27 cellular contexts compared by ENCODE assay signal in the genomic region with DNA sequence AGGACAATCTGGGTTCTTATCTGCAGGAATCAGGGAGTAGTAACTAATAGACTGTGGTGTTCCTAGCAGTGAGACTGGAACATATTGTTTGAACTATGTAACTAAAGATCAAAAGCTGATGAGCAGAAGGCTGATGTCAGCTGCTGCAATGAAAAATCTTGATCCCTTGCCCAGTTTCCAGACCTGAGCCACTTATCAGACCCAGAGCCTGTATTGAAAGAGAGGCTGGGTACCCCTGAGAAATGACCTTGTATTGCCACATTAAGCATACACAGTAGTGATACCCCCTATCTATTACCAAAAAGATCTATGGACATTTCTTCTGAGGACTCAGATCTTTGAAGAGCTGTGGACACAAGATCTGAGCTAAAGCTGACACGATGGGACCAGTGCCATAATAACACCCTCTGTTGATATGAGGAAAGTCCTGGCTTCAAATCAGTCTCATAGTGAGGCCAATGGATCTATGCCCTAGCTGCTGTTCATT.
A peak's percentile ranks its signal among the peaks of the same experiment; 100 is the strongest.
DNase-seq lines count a peak whose midpoint lies in the region; ATAC-seq and TF ChIP-seq lines count a peak whose summit lies in the region.
"Had no signal": no experiment of that assay in that cellular context is flagged by ENCODE, and none has a peak within 500 bp of the region (broad histone marks: within the 10 kb centered on the region; RNA-seq: fewer than 3 reads in every experiment).

No MANE protein-coding gene starts in this region.

- no peaks in the 10 kb centered on the region for H3K36me3 ChIP-seq in HCT116 (ENCODE audit: control insufficient read depth in 1 of 2, insufficient read depth in 2 of 2, low read length in 2 of 2)
- no peaks in the 10 kb centered on the region for H3K36me3 ChIP-seq in sigmoid colon
- H3K36me3 ChIP-seq: adrenal gland, brain microvascular endothelial cell had no signal

- CTCF ChIA-PET in HCT116 (lab: Charles Lee), result no interaction called here

- no peak overlapping the region for H3K4me2 ChIP-seq in HCT116 (ENCODE audit: low read length)

- no peak overlapping the region for H3K27ac Mint-ChIP-seq in activated T-helper 2 cell treated with anti-CD3 and anti-CD28 coated beads, Interferon-gamma antibody, Interleukin-2, Interleukin-4, amounts not matched to agents 10 μg/mL and 5 μg/mL and 100 μg/mL, durations not matched to agents 14 hours and 24 hours and 36 hours
- H3K27ac Mint-ChIP-seq: activated CD4-positive, alpha-beta T cell treated with anti-CD3 and anti-CD28 coated beads, Interleukin-2, amount 10 ng/mL, durations not matched to agents 7 days and 5 days; activated CD8-positive, alpha-beta memory T cell treated with anti-CD3 and anti-CD28 coated beads, Interleukin-2, amount 10 ng/mL, durations not matched to agents 7 days and 5 days; activated naive CD4-positive, alpha-beta T cell treated with anti-CD3 and anti-CD28 coated beads for 36 hours; CD14-positive monocyte had no signal

- H2AFZ ChIP-seq in HCT116 (ENCODE audit: low read depth, low read length, poor library complexity, severe bottlenecking), result no peak overlapping the region
- H2AFZ ChIP-seq: PC-9 had no signal

- H3K4me1 Mint-ChIP-seq in activated T-helper 2 cell treated with anti-CD3 and anti-CD28 coated beads, Interferon-gamma antibody, Interleukin-2, Interleukin-4, amounts not matched to agents 10 μg/mL and 5 μg/mL and 100 μg/mL, durations not matched to agents 14 hours and 24 hours and 36 hours (ENCODE audit: low read depth), result no peaks in the 10 kb centered on the region
- H3K4me1 Mint-ChIP-seq: activated CD4-positive, alpha-beta T cell treated with anti-CD3 and anti-CD28 coated beads, Interleukin-2, amount 10 ng/mL, durations not matched to agents 7 days and 5 days; activated CD8-positive, alpha-beta memory T cell treated with anti-CD3 and anti-CD28 coated beads, Interleukin-2, amount 10 ng/mL, durations not matched to agents 7 days and 5 days; CD14-positive monocyte had no signal

- no peaks in the 10 kb centered on the region for H3K9me2 ChIP-seq in HCT116 (ENCODE audit: insufficient read depth)

- POLR2A ChIA-PET in HCT116 (lab: Charles Lee), result no interaction called here

- H4K20me1 ChIP-seq in HCT116 (ENCODE audit: insufficient read depth), result no peaks in the 10 kb centered on the region; the same call in 1 of the 2 replicates

- no peak overlapping the region for H3K27ac ChIP-seq in HCT116 (ENCODE audit: low read depth, low read length)
- H3K27ac ChIP-seq in sigmoid colon, result peak overlapping the region; percentile 5 to 78 (median 71)
- H3K27ac ChIP-seq: brain microvascular endothelial cell, PC-9, skin epidermis had no signal

- no peak for TF ChIP-seq EP300 in sigmoid colon (IDR thresholded peaks at IDR 0.05)

- no peak overlapping the region for H3K9ac ChIP-seq in HCT116 (ENCODE audit: low read length)

- H3K9me3 ChIP-seq in HCT116 (ENCODE audit: control insufficient read depth in 1 of 2, insufficient read depth in 1 of 2, low read depth in 1 of 2, low read length in 2 of 2) (no peaks in the 10 kb centered on the region), sigmoid colon (no peaks in the 10 kb centered on the region)
- H3K9me3 ChIP-seq: adrenal gland had no signal

- TF ChIP-seq POLR2A in HCT116 (IDR thresholded peaks at IDR 0.05; ENCODE audit: borderline replicate concordance, extremely low read depth, insufficient read depth, insufficient read length) (no peak), sigmoid colon (IDR thresholded peaks at IDR 0.05) (no peak)

- no peak for TF ChIP-seq RAD21 in HCT116 (IDR thresholded peaks at IDR 0.05; ENCODE audit: low read depth)

- H3K27me3 ChIP-seq in HCT116 (ENCODE audit: insufficient read depth, low read length), result peaks cover 41% of the 10 kb centered on the region
- no peaks in the 10 kb centered on the region for H3K27me3 ChIP-seq in sigmoid colon
- H3K27me3 ChIP-seq: adrenal gland, brain microvascular endothelial cell had no signal

- WGBS in sigmoid colon, 2 donors, result 85 to 90% methylated on average over 1 of the region's 1 CpG

- intact Hi-C loops in HCT116 (cut with micrococcal nuclease) (no loop called here), left ventricle myocardium superior (cut with micrococcal nuclease) (no loop called here), sigmoid colon (cut with DNase I) (no loop called here)
- intact Hi-C loops in activated T-helper 2 cell treated with anti-CD3 and anti-CD28 coated beads, Interferon-gamma antibody, Interleukin-2, Interleukin-4, amounts not matched to agents 10 μg/mL and 5 μg/mL and 100 μg/mL, durations not matched to agents 14 hours and 24 hours and 36 hours (cut with micrococcal nuclease), result no loop called here

- BruUV-seq in HCT116 (replicated peaks; lab: Mats Ljungman, UMichigan), result no TSS peak

- no peaks in the 10 kb centered on the region for H3K79me2 ChIP-seq in HCT116 (ENCODE audit: insufficient read depth, low read length)

- no peaks in the 10 kb centered on the region for H3K9me3 Mint-ChIP-seq in activated T-helper 2 cell treated with anti-CD3 and anti-CD28 coated beads, Interferon-gamma antibody, Interleukin-2, Interleukin-4, amounts not matched to agents 10 μg/mL and 5 μg/mL and 100 μg/mL, durations not matched to agents 14 hours and 24 hours and 36 hours
- H3K9me3 Mint-ChIP-seq: activated CD4-positive, alpha-beta T cell treated with anti-CD3 and anti-CD28 coated beads, Interleukin-2, amount 10 ng/mL, durations not matched to agents 7 days and 5 days; activated naive CD4-positive, alpha-beta T cell treated with anti-CD3 and anti-CD28 coated beads for 36 hours had no signal

- no peaks in the 10 kb centered on the region for H3K36me3 Mint-ChIP-seq in activated T-helper 2 cell treated with anti-CD3 and anti-CD28 coated beads, Interferon-gamma antibody, Interleukin-2, Interleukin-4, amounts not matched to agents 10 μg/mL and 5 μg/mL and 100 μg/mL, durations not matched to agents 14 hours and 24 hours and 36 hours (ENCODE audit: low read depth)
- H3K36me3 Mint-ChIP-seq: activated CD8-positive, alpha-beta memory T cell treated with anti-CD3 and anti-CD28 coated beads, Interleukin-2, amount 10 ng/mL, durations not matched to agents 7 days and 5 days; CD14-positive monocyte had no signal

- TF ChIP-seq CTCF in HCT116 (IDR thresholded peaks at IDR 0.05 in 2 of 3, conservative IDR thresholded peaks at IDR 0.05 in 1 of 3; ENCODE audit: borderline replicate concordance in 1 of 3, insufficient read depth in 1 of 3, low read depth in 2 of 3, low read length in 2 of 3) (no peak), sigmoid colon (IDR thresholded peaks at IDR 0.05) (no peak)

- ATAC-seq in HCT116, result no peak
- ATAC-seq in left ventricle myocardium superior, result peak; percentile 66
- ATAC-seq in GM18909 (IDR thresholded peaks at IDR 0.05; ENCODE audit: poor library complexity, unreplicated experiment), result no peak
- ATAC-seq: activated CD8-positive, alpha-beta memory T cell treated with anti-CD3 and anti-CD28 coated beads, Interleukin-2, amount 10 ng/mL, durations not matched to agents 7 days and 5 days; GM12878 had no signal

- RAD21 ChIA-PET in HCT116 (lab: Charles Lee; ENCODE audit: low non-redundant PET in 1 of 2, low total read pairs in 2 of 2, uncharacterized antibody in 2 of 2, unreplicated experiment in 2 of 2), result no interaction called here

- no peak overlapping the region for H3K4me3 ChIP-seq in HCT116 (replicated peaks in 1 of 2; ENCODE audit: low read depth in 1 of 2, low read length in 2 of 2)
- no peak overlapping the region for H3K4me3 ChIP-seq in sigmoid colon
- H3K4me3 ChIP-seq: adrenal gland, GM12878, PC-9, skin epidermis had no signal

- H3K27me3 Mint-ChIP-seq in activated T-helper 2 cell treated with anti-CD3 and anti-CD28 coated beads, Interferon-gamma antibody, Interleukin-2, Interleukin-4, amounts not matched to agents 10 μg/mL and 5 μg/mL and 100 μg/mL, durations not matched to agents 14 hours and 24 hours and 36 hours (ENCODE audit: low read depth), result peaks cover 15% of the 10 kb centered on the region

- H3K4me1 ChIP-seq in HCT116 (ENCODE audit: control insufficient read depth in 1 of 2, insufficient read depth in 2 of 2, low read length in 2 of 2) (peaks cover 0 to 5% of the 10 kb centered on the region in 2 experiments; a peak in 1 of 4 replicates), sigmoid colon (peaks cover 0 to 31% (median 17%) of the 10 kb centered on the region in 4 donors)
- H3K4me1 ChIP-seq: adrenal gland had no signal

- H3K4me3 Mint-ChIP-seq in activated T-helper 2 cell treated with anti-CD3 and anti-CD28 coated beads, Interferon-gamma antibody, Interleukin-2, Interleukin-4, amounts not matched to agents 10 μg/mL and 5 μg/mL and 100 μg/mL, durations not matched to agents 14 hours and 24 hours and 36 hours (ENCODE audit: low read depth), result no peak overlapping the region
- H3K4me3 Mint-ChIP-seq: activated CD4-positive, alpha-beta T cell treated with anti-CD3 and anti-CD28 coated beads, Interleukin-2, amount 10 ng/mL, durations not matched to agents 7 days and 5 days; activated CD8-positive, alpha-beta memory T cell treated with anti-CD3 and anti-CD28 coated beads, Interleukin-2, amount 10 ng/mL, durations not matched to agents 7 days and 5 days; activated naive CD4-positive, alpha-beta T cell treated with anti-CD3 and anti-CD28 coated beads for 36 hours; CD14-positive monocyte had no signal

- DNase-seq in HCT116 (ENCODE audit: low read depth, low spot score), result no peak
- DNase-seq in NCI-H446 (lab: John Stamatoyannopoulos, UW), result peak; percentile 63 to 79
- no peak for DNase-seq in left ventricle myocardium superior
- no peak for DNase-seq in sigmoid colon
- no peak for DNase-seq in activated T-cell treated with anti-CD3 and anti-CD28 coated beads for 4 hours
- DNase-seq in activated T-helper 2 cell treated with anti-CD3 and anti-CD28 coated beads, Interferon-gamma antibody, Interleukin-2, Interleukin-4, amounts not matched to agents 10 μg/mL and 5 μg/mL and 100 μg/mL, durations not matched to agents 14 hours and 24 hours and 36 hours (ENCODE audit: low spot score), result no peak
- DNase-seq: activated CD4-positive, alpha-beta T cell treated with anti-CD3 and anti-CD28 coated beads, Interleukin-2, amount 10 ng/mL, durations not matched to agents 7 days and 5 days; activated CD8-positive, alpha-beta memory T cell treated with anti-CD3 and anti-CD28 coated beads, Interleukin-2, amount 10 ng/mL, durations not matched to agents 7 days and 5 days; activated naive CD4-positive, alpha-beta T cell treated with anti-CD3 and anti-CD28 coated beads for 36 hours; adrenal gland; brain microvascular endothelial cell; effector CD8-positive, alpha-beta T cell; head of caudate nucleus; KG1; kidney glomerular epithelial cell; NCI-H1417 treated with DMSO at 0.1 percent for 48 hours; NCI-H510A treated with DMSO at 0.1 percent for 48 hours; NK-92 treated with Interleukin-12 subunit alpha and Interleukin-12 subunit beta, amount 100 ng/mL, for 24 hours; PC-9; stimulated activated CD8-positive, alpha-beta memory T cell treated with anti-CD3 and anti-CD28 coated beads, Interleukin-4, amount 100 ng/mL, for 48 hours; SW 1271; T-helper 9 cell; trophoblast cell had no signal

TF ChIP-seq in HCT116, 20 proteins besides CTCF, POLR2A, EP300 and RAD21 (continues in another document):
- TF ChIP-seq TCF7L2 (IDR thresholded peaks at IDR 0.05; ENCODE audit: borderline replicate concordance, extremely low read depth, insufficient read depth, insufficient read length), result peak; percentile 57

Comparison
In these comparisons a context has a peak if more than half of its experiments do, and no peak if none do; other contexts are left out.
1. DNase-seq: peak in NCI-H446 (2 of 2); none in HCT116 (single experiment), left ventricle myocardium superior (single experiment), sigmoid colon (single experiment), activated T-cell treated with anti-CD3 and anti-CD28 coated beads for 4 hours (single experiment) and activated T-helper 2 cell treated with anti-CD3 and anti-CD28 coated beads, Interferon-gamma antibody, Interleukin-2, Interleukin-4, amounts not matched to agents 10 μg/mL and 5 μg/mL and 100 μg/mL, durations not matched to agents 14 hours and 24 hours and 36 hours (single experiment).